In genomic region chr10:104035817-104036384, GRCh38 we compare ENCODE assay signal across 20 cellular contexts. TPM values are rescaled to one million over a fixed set of nuclear protein-coding genes. Genes with fewer than 3 reads are reported as not detected.
DNase-seq lines count a peak whose midpoint lies in the region; ATAC-seq, FAIRE-seq and TF ChIP-seq lines count a peak whose summit lies in the region.
"Had no signal": no experiment of that assay in that cellular context is flagged by ENCODE, and none has a peak within 500 bp of the region (broad histone marks: within the 10 kb centered on the region; RNA-seq: fewer than 3 reads in every experiment).

No MANE protein-coding gene starts in this region.

- TF ChIP-seq CTCF in HEK293 (tag by site-specific recombination; IDR thresholded peaks at IDR 0.05) (no peak), foreskin keratinocyte (conservative IDR thresholded peaks at IDR 0.05) (no peak)

- H3K27me3 Mint-ChIP-seq in stimulated activated memory B cell treated with anti-CD40 and anti-IgM and Interleukin-4, amounts not matched to agents 10 μg/mL and 1 μg/mL and 100 μg/mL, for 72 hours: no peaks in the 10 kb centered on the region
- no peaks in the 10 kb centered on the region for H3K27me3 Mint-ChIP-seq in activated CD8-positive, alpha-beta T cell treated with anti-CD3 and anti-CD28 coated beads, Interleukin-2, amount 10 ng/mL, durations not matched to agents 7 days and 5 days (ENCODE audit: low read depth)
- H3K27me3 Mint-ChIP-seq: activated CD4-positive, alpha-beta T cell treated with anti-CD3 and anti-CD28 coated beads, Interleukin-2, amount 10 ng/mL, durations not matched to agents 7 days and 5 days; T-cell had no signal

- no peak for DNase-seq in GM12891 (ENCODE audit: insufficient read length, low spot score)
- DNase-seq in foreskin keratinocyte: no peak
- DNase-seq in activated gamma-delta T cell treated with Interleukin-2 at 50 U/mL for 16 hours: no peak
- no peak for DNase-seq in activated CD8-positive, alpha-beta T cell treated with anti-CD3 and anti-CD28 coated beads, Interleukin-2, amount 10 ng/mL, durations not matched to agents 7 days and 5 days
- DNase-seq: activated naive CD4-positive, alpha-beta T cell treated with Interleukin-2 at 50 U/mL for 16 hours; AML-193; caudate nucleus; dorsolateral prefrontal cortex; foreskin melanocyte; hippocampal formation; MM.1S; NCI-H1436 treated with DMSO at 0.1 percent for 48 hours; NCI-H526 treated with DMSO at 0.1 percent for 48 hours; T-cell; testis had no signal

- peak; percentile 90 for FAIRE-seq in GM12891 (lab: Jason Lieb, UNC)
- FAIRE-seq: pancreas had no signal

- H3K9me3 ChIP-seq in HEK293 (ENCODE audit: control insufficient read depth, insufficient read depth, low read depth, low read length): no peaks in the 10 kb centered on the region
- H3K9me3 ChIP-seq: pancreas, testis had no signal

- no peak overlapping the region for H3K27ac ChIP-seq in HEK293 (ENCODE audit: extremely low read depth, low read depth, low read length)
- H3K27ac ChIP-seq in foreskin keratinocyte: no peak overlapping the region
- H3K27ac ChIP-seq: pancreas, testis had no signal

- H3K4me1 ChIP-seq in HEK293 (ENCODE audit: control insufficient read depth, insufficient read depth, low read length) (no peaks in the 10 kb centered on the region), foreskin keratinocyte (no peaks in the 10 kb centered on the region)
- H3K4me1 ChIP-seq: pancreas, testis had no signal

- ATAC-seq in foreskin keratinocyte (peak; percentile 22), HG03175 (IDR thresholded peaks at IDR 0.05; ENCODE audit: unreplicated experiment) (no peak)
- ATAC-seq in stimulated activated memory B cell treated with anti-CD40 and anti-IgM and Interleukin-4, amounts not matched to agents 10 μg/mL and 1 μg/mL and 100 μg/mL, for 72 hours: peak; percentile 44
- no peak for ATAC-seq in activated CD8-positive, alpha-beta T cell treated with anti-CD3 and anti-CD28 coated beads, Interleukin-2, amount 10 ng/mL, durations not matched to agents 7 days and 5 days

- no peak for TF ChIP-seq POLR2A in GM12891 (IDR thresholded peaks at IDR 0.05; ENCODE audit: low read depth, low read length)

- H3K36me3 ChIP-seq in HEK293 (ENCODE audit: control insufficient read depth in 2 of 2, insufficient read depth in 1 of 2, low read length in 2 of 2): peaks cover 0 to 4% of the 10 kb centered on the region in 2 experiments; a peak in 1 of 3 replicates
- H3K36me3 ChIP-seq: pancreas had no signal

- no peak overlapping the region for H3K4me3 ChIP-seq in HEK293 (ENCODE audit: low read depth, low read length)
- H3K4me3 ChIP-seq: dorsolateral prefrontal cortex, pancreas, testis had no signal

- H3K27ac Mint-ChIP-seq in stimulated activated memory B cell treated with anti-CD40 and anti-IgM and Interleukin-4, amounts not matched to agents 10 μg/mL and 1 μg/mL and 100 μg/mL, for 72 hours: no peak overlapping the region
- no peak overlapping the region for H3K27ac Mint-ChIP-seq in activated CD8-positive, alpha-beta T cell treated with anti-CD3 and anti-CD28 coated beads, Interleukin-2, amount 10 ng/mL, durations not matched to agents 7 days and 5 days
- H3K27ac Mint-ChIP-seq: activated CD4-positive, alpha-beta T cell treated with anti-CD3 and anti-CD28 coated beads, Interleukin-2, amount 10 ng/mL, durations not matched to agents 7 days and 5 days; T-cell had no signal

- H3K4me1 Mint-ChIP-seq in stimulated activated memory B cell treated with anti-CD40 and anti-IgM and Interleukin-4, amounts not matched to agents 10 μg/mL and 1 μg/mL and 100 μg/mL, for 72 hours: no peaks in the 10 kb centered on the region
- H3K4me1 Mint-ChIP-seq in activated CD8-positive, alpha-beta T cell treated with anti-CD3 and anti-CD28 coated beads, Interleukin-2, amount 10 ng/mL, durations not matched to agents 7 days and 5 days (ENCODE audit: low read depth): no peaks in the 10 kb centered on the region
- H3K4me1 Mint-ChIP-seq: activated CD4-positive, alpha-beta T cell treated with anti-CD3 and anti-CD28 coated beads, Interleukin-2, amount 10 ng/mL, durations not matched to agents 7 days and 5 days had no signal

- peaks cover 2% of the 10 kb centered on the region for H3K9me3 Mint-ChIP-seq in stimulated activated memory B cell treated with anti-CD40 and anti-IgM and Interleukin-4, amounts not matched to agents 10 μg/mL and 1 μg/mL and 100 μg/mL, for 72 hours
- H3K9me3 Mint-ChIP-seq in activated CD8-positive, alpha-beta T cell treated with anti-CD3 and anti-CD28 coated beads, Interleukin-2, amount 10 ng/mL, durations not matched to agents 7 days and 5 days (ENCODE audit: insufficient read depth): no peaks in the 10 kb centered on the region
- H3K9me3 Mint-ChIP-seq: activated CD4-positive, alpha-beta T cell treated with anti-CD3 and anti-CD28 coated beads, Interleukin-2, amount 10 ng/mL, durations not matched to agents 7 days and 5 days; T-cell had no signal

- no peak overlapping the region for H3K4me3 Mint-ChIP-seq in stimulated activated memory B cell treated with anti-CD40 and anti-IgM and Interleukin-4, amounts not matched to agents 10 μg/mL and 1 μg/mL and 100 μg/mL, for 72 hours
- no peak overlapping the region for H3K4me3 Mint-ChIP-seq in activated CD8-positive, alpha-beta T cell treated with anti-CD3 and anti-CD28 coated beads, Interleukin-2, amount 10 ng/mL, durations not matched to agents 7 days and 5 days
- H3K4me3 Mint-ChIP-seq: activated CD4-positive, alpha-beta T cell treated with anti-CD3 and anti-CD28 coated beads, Interleukin-2, amount 10 ng/mL, durations not matched to agents 7 days and 5 days; T-cell had no signal

- POLR2A ChIA-PET in HEK293 (lab: Yijun Ruan, JAX): no interaction called here
- POLR2A ChIA-PET in activated CD8-positive, alpha-beta T cell treated with anti-CD3 and anti-CD28 coated beads, Interleukin-2, amount 10 ng/mL, durations not matched to agents 7 days and 5 days (lab: Charles Lee): no interaction called here

- no peaks in the 10 kb centered on the region for H3K27me3 ChIP-seq in foreskin keratinocyte
- H3K27me3 ChIP-seq: dorsolateral prefrontal cortex, pancreas, testis had no signal

- CTCF ChIA-PET in HEK293 (lab: Yijun Ruan, JAX): no interaction called here
- CTCF ChIA-PET in activated CD8-positive, alpha-beta T cell treated with anti-CD3 and anti-CD28 coated beads, Interleukin-2, amount 10 ng/mL, durations not matched to agents 7 days and 5 days (lab: Charles Lee): no interaction called here

- H3K36me3 Mint-ChIP-seq in stimulated activated memory B cell treated with anti-CD40 and anti-IgM and Interleukin-4, amounts not matched to agents 10 μg/mL and 1 μg/mL and 100 μg/mL, for 72 hours: peaks cover 9% of the 10 kb centered on the region
- peaks cover 2% of the 10 kb centered on the region for H3K36me3 Mint-ChIP-seq in activated CD8-positive, alpha-beta T cell treated with anti-CD3 and anti-CD28 coated beads, Interleukin-2, amount 10 ng/mL, durations not matched to agents 7 days and 5 days (ENCODE audit: low read depth)
- H3K36me3 Mint-ChIP-seq: T-cell had no signal

TF ChIP-seq in GM12891, 5 proteins besides CTCF, POLR2A, EP300 and RAD21:
- TF ChIP-seq TAF1 (IDR thresholded peaks at IDR 0.05; ENCODE audit: low read depth, low read length): no peak
- no peak for TF ChIP-seq SPI1 (IDR thresholded peaks at IDR 0.05; ENCODE audit: low read depth, low read length)
- no peak for TF ChIP-seq POLR2AphosphoS5 (IDR thresholded peaks at IDR 0.05; ENCODE audit: low read depth, low read length)
- TF ChIP-seq POU2F2 (IDR thresholded peaks at IDR 0.05; ENCODE audit: low read depth, low read length): no peak
- TF ChIP-seq PAX5 (IDR thresholded peaks at IDR 0.05; ENCODE audit: insufficient read depth, low read length, severe bottlenecking): no peak

TF ChIP-seq in HEK293, 187 proteins besides CTCF, POLR2A, EP300 and RAD21 (continues in another document):
- TF ChIP-seq, protein P1, sequence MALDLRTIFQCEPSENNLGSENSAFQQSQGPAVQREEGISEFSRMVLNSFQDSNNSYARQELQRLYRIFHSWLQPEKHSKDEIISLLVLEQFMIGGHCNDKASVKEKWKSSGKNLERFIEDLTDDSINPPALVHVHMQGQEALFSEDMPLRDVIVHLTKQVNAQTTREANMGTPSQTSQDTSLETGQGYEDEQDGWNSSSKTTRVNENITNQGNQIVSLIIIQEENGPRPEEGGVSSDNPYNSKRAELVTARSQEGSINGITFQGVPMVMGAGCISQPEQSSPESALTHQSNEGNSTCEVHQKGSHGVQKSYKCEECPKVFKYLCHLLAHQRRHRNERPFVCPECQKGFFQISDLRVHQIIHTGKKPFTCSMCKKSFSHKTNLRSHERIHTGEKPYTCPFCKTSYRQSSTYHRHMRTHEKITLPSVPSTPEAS (tag by site-specific recombination; IDR thresholded peaks at IDR 0.05): peak; percentile 96
- no peak for TF ChIP-seq ZBTB49 (tag by site-specific recombination; IDR thresholded peaks at IDR 0.05; ENCODE audit: low read depth)

RNA-seq across cellular contexts. Expression of gene COL17A1, which starts 49.8 kb away (rescaled TPM):
- not detected for polyA plus RNA-seq in GM12891 (2012; ENCODE audit: low read depth, missing spikeins)
- total RNA-seq in foreskin keratinocyte: 1,970 and 2,423 TPM in 2 replicates
- polyA plus RNA-seq in foreskin keratinocyte: 1,615 and 1,982 TPM in 2 replicates
- not detected for total RNA-seq in activated CD8-positive, alpha-beta T cell treated with anti-CD3 and anti-CD28 coated beads, Interleukin-2, amount 10 ng/mL, durations not matched to agents 7 days and 5 days
- total RNA-seq: activated CD4-positive, alpha-beta T cell treated with anti-CD3 and anti-CD28 coated beads, Interleukin-2, amount 10 ng/mL, durations not matched to agents 7 days and 5 days had no signal

Comparison
In these comparisons a context has a peak if more than half of its experiments do, and no peak if none do; other contexts are left out.
1. ATAC-seq: peak in foreskin keratinocyte (single experiment) and stimulated activated memory B cell treated with anti-CD40 and anti-IgM and Interleukin-4, amounts not matched to agents 10 μg/mL and 1 μg/mL and 100 μg/mL, for 72 hours (single experiment); none in activated CD8-positive, alpha-beta T cell treated with anti-CD3 and anti-CD28 coated beads, Interleukin-2, amount 10 ng/mL, durations not matched to agents 7 days and 5 days (single experiment) and HG03175 (single experiment).
2. RNA of gene COL17A1, which starts 49.8 kb away (total RNA-seq): 1,970 to 2,423 TPM in foreskin keratinocyte; not detected in activated CD8-positive, alpha-beta T cell treated with anti-CD3 and anti-CD28 coated beads, Interleukin-2, amount 10 ng/mL, durations not matched to agents 7 days and 5 days; every median in the first group is over 1,000 times any median in the second.